8 cellular contexts compared by ENCODE assay signal in genomic region chr14:52553671-52554575, GRCh38. TPM values are rescaled to one million over a fixed set of nuclear protein-coding genes. Genes with fewer than 3 reads are reported as not detected.
DNase-seq lines count a peak whose midpoint lies in the region; ATAC-seq and TF ChIP-seq lines count a peak whose summit lies in the region.

No MANE protein-coding gene starts in this region.

- H3K9me3 Mint-ChIP-seq in naive thymus-derived CD8-positive, alpha-beta T cell, result no peaks in the 10 kb centered on the region

- peak overlapping the region; percentile 84 to 97 (median 95) for H3K4me3 Mint-ChIP-seq in naive thymus-derived CD8-positive, alpha-beta T cell

- peaks cover 0 to 5% (median 0%) of the 10 kb centered on the region in 3 donors for H3K36me3 Mint-ChIP-seq in naive thymus-derived CD8-positive, alpha-beta T cell

- H3K4me1 Mint-ChIP-seq in naive thymus-derived CD8-positive, alpha-beta T cell, result peaks cover 18 to 40% (median 26%) of the 10 kb centered on the region in 4 donors

- DNase-seq in DMS 273 (lab: John Stamatoyannopoulos, UW; ENCODE audit: unreplicated experiment) (peak; percentile 90), LNCaP clone FGC (ENCODE audit: low read depth) (peak; percentile 83), RPMI7951 (ENCODE audit: low read depth) (peak; percentile 75), activated gamma-delta T cell (lab: John Stamatoyannopoulos, UW) (peak; percentile 24), fibroblast of the aortic adventitia (ENCODE audit: low read depth) (peak; percentile 92)
- peak; percentile 76 to 92 (median 82) for DNase-seq in naive thymus-derived CD8-positive, alpha-beta T cell
- peak; percentile 33 to 60 for DNase-seq in stimulated activated CD8-positive, alpha-beta memory T cell treated with anti-CD3 and anti-CD28 coated beads, Interleukin-7, amount 100 ng/mL, for 48 hours (ENCODE audit: extremely low read depth in 1 of 2, low read depth in 1 of 2)

- TF ChIP-seq CTCF in LNCaP clone FGC (IDR thresholded peaks at IDR 0.05; ENCODE audit: control insufficient read depth, extremely low read depth, insufficient read depth), result 0 out of 2 replicates have a peak, but pooled peaks have one; percentile 0
- TF ChIP-seq CTCF in fibroblast of the aortic adventitia (IDR thresholded peaks at IDR 0.05; ENCODE audit: insufficient read depth, low read length), result peak; percentile 16

- POLR2A ChIA-PET in naive thymus-derived CD8-positive, alpha-beta T cell (lab: Charles Lee), result interaction anchor here (0.7 to 2.0 kb wide), 4 partner anchors 9 to 237 kb away, joined by 3 to 6 read pairs (median 3); no protein-coding TSS in a partner anchor

- ATAC-seq in naive thymus-derived CD8-positive, alpha-beta T cell, result peak; percentile 7 to 16
- ATAC-seq in GM18517 (IDR thresholded peaks at IDR 0.05; ENCODE audit: unreplicated experiment), result no peak

- H3K27ac Mint-ChIP-seq in naive thymus-derived CD8-positive, alpha-beta T cell, result peak overlapping the region; percentile 83 to 98 (median 94)

- H3K27me3 Mint-ChIP-seq in naive thymus-derived CD8-positive, alpha-beta T cell, result peaks cover 0 to 14% (median 3%) of the 10 kb centered on the region in 5 donors

- H3K4me3 ChIP-seq in LNCaP clone FGC (ENCODE audit: low read depth, low read length), result peak overlapping the region; percentile 88
- peak overlapping the region; percentile 80 for H3K4me3 ChIP-seq in fibroblast of the aortic adventitia (ENCODE audit: low read depth, low read length)

RNA-seq across cellular contexts. Expression of gene GPR137C, which starts 1.3 kb away (rescaled TPM):
- 0.49 and 1.1 TPM in 2 replicates for total RNA-seq in RPMI7951 (2014; rRNA removed; shearing (Covaris generic))
- 0.49 and 1.7 TPM in 2 replicates for total RNA-seq in fibroblast of the aortic adventitia (ENCODE audit: low replicate concordance)
- under 1 TPM; 0.16 to 0.18 TPM for total RNA-seq in naive thymus-derived CD8-positive, alpha-beta T cell
- polyA plus RNA-seq in naive thymus-derived CD8-positive, alpha-beta T cell, result not detected

RNA-seq across cellular contexts. Expression of gene TXNDC16, which starts 1.6 kb away (rescaled TPM):
- 2.4 and 2.8 TPM in 2 replicates for total RNA-seq in RPMI7951 (2014; rRNA removed; shearing (Covaris generic))
- 6.9 and 9.4 TPM in 2 replicates for total RNA-seq in fibroblast of the aortic adventitia (ENCODE audit: low replicate concordance)
- 1 to 10 TPM; 7.1 to 9.2 TPM for total RNA-seq in naive thymus-derived CD8-positive, alpha-beta T cell
- 1 to 10 TPM; 1.6 to 2.2 (median 2.0) TPM for polyA plus RNA-seq in naive thymus-derived CD8-positive, alpha-beta T cell

Comparison
In these comparisons a context has a peak if more than half of its experiments do, and no peak if none do; other contexts are left out.
1. DNase-seq: peak in every context shown above with its lines; median percentile 92 in fibroblast of the aortic adventitia; 90 in DMS 273; 83 in LNCaP clone FGC; 82 in naive thymus-derived CD8-positive, alpha-beta T cell; 75 in RPMI7951; 46 in stimulated activated CD8-positive, alpha-beta memory T cell treated with anti-CD3 and anti-CD28 coated beads, Interleukin-7, amount 100 ng/mL, for 48 hours; 24 in activated gamma-delta T cell.